ENCODE assay signal across 9 cellular contexts in genomic region chr2:101704046-101704466, GRCh38. TPM values are rescaled to one million over a fixed set of nuclear protein-coding genes. Genes with fewer than 3 reads are reported as not detected.
A peak's percentile ranks its signal among the peaks of the same experiment; 100 is the strongest.
DNase-seq lines count a peak whose midpoint lies in the region; ATAC-seq and TF ChIP-seq lines count a peak whose summit lies in the region.
"Had no signal": no experiment of that assay in that cellular context is flagged by ENCODE, and none has a peak within 500 bp of the region (broad histone marks: within the 10 kb centered on the region; RNA-seq: fewer than 3 reads in every experiment).

No MANE protein-coding gene starts in this region.

- H3K27ac ChIP-seq in brain microvascular endothelial cell: peak overlapping the region; percentile 65
- peak overlapping the region; percentile 19 for H3K27ac ChIP-seq in lower lobe of right lung

- peak overlapping the region; percentile 77 for H3K27ac Mint-ChIP-seq in stimulated activated naive CD8-positive, alpha-beta T cell treated with anti-CD3 and anti-CD28 coated beads, Interleukin-15, Interleukin-2, amounts not matched to agents 100 ng/mL and 50 ng/mL, for 24 hours

- no peaks in the 10 kb centered on the region for H3K9me3 ChIP-seq in lower lobe of right lung
- no peaks in the 10 kb centered on the region for H3K9me3 ChIP-seq in HAP-1

- H3K4me3 Mint-ChIP-seq in stimulated activated naive CD8-positive, alpha-beta T cell treated with anti-CD3 and anti-CD28 coated beads, Interleukin-15, Interleukin-2, amounts not matched to agents 100 ng/mL and 50 ng/mL, for 24 hours: peak overlapping the region; percentile 53

- TF ChIP-seq CTCF in brain microvascular endothelial cell (IDR thresholded peaks at IDR 0.05; ENCODE audit: low read depth, low read length, missing control alignments) (no peak), lower lobe of right lung (IDR thresholded peaks at IDR 0.05) (no peak)

- no peak for DNase-seq in stimulated activated naive CD8-positive, alpha-beta T cell treated with anti-CD3 and anti-CD28 coated beads, Interleukin-15, Interleukin-2, amounts not matched to agents 100 U/mL and 50 U/mL, for 24 hours
- no peak for DNase-seq in brain microvascular endothelial cell
- DNase-seq in lower lobe of right lung: no peak
- DNase-seq in HT-29 (ENCODE audit: low spot score): no peak
- DNase-seq in effector CD8-positive, alpha-beta T cell (lab: John Stamatoyannopoulos, UW): no peak
- DNase-seq in HAP-1 (ENCODE audit: low spot score in 2 of 2): no peak

- intact Hi-C loops in lower lobe of right lung (cut with DNase I): no loop called here

- peaks cover 7% of the 10 kb centered on the region for H3K9me3 Mint-ChIP-seq in stimulated activated naive CD8-positive, alpha-beta T cell treated with anti-CD3 and anti-CD28 coated beads, Interleukin-15, Interleukin-2, amounts not matched to agents 100 ng/mL and 50 ng/mL, for 24 hours

- H3K36me3 Mint-ChIP-seq in stimulated activated naive CD8-positive, alpha-beta T cell treated with anti-CD3 and anti-CD28 coated beads, Interleukin-15, Interleukin-2, amounts not matched to agents 100 ng/mL and 50 ng/mL, for 24 hours (ENCODE audit: low read depth): peaks cover 42% of the 10 kb centered on the region

- in situ Hi-C loops in brain microvascular endothelial cell (cut with HindIII; ENCODE audit: low pct_ligation_motif_present, low sequenced_read_pairs) (no loop called here), HAP-1 (cut with MboI; ENCODE audit: low sequenced_read_pairs) (no loop called here)

- no peak overlapping the region for H3K4me3 ChIP-seq in brain microvascular endothelial cell (ENCODE audit: low read depth, low read length)
- no peak overlapping the region for H3K4me3 ChIP-seq in lower lobe of right lung
- H3K4me3 ChIP-seq in HAP-1: no peak overlapping the region
- H3K4me3 ChIP-seq: lung had no signal

- no peak for ATAC-seq in stimulated activated naive CD8-positive, alpha-beta T cell treated with anti-CD3 and anti-CD28 coated beads, Interleukin-15, Interleukin-2, amounts not matched to agents 100 U/mL and 50 U/mL, for 24 hours
- ATAC-seq in lower lobe of right lung: peak; percentile 40 to 60
- no peak for ATAC-seq in HG03045 (IDR thresholded peaks at IDR 0.05; ENCODE audit: unreplicated experiment)

- peaks cover 70% of the 10 kb centered on the region for H3K4me1 Mint-ChIP-seq in stimulated activated naive CD8-positive, alpha-beta T cell treated with anti-CD3 and anti-CD28 coated beads, Interleukin-15, Interleukin-2, amounts not matched to agents 100 ng/mL and 50 ng/mL, for 24 hours (ENCODE audit: low read depth)

- no peaks in the 10 kb centered on the region for H3K27me3 ChIP-seq in brain microvascular endothelial cell (replicated peaks)
- H3K27me3 ChIP-seq in lower lobe of right lung (ENCODE audit: low read depth): no peaks in the 10 kb centered on the region
- H3K27me3 ChIP-seq in HAP-1 (ENCODE audit: low read depth): no peaks in the 10 kb centered on the region

- peaks cover 11% of the 10 kb centered on the region for H3K36me3 ChIP-seq in brain microvascular endothelial cell (replicated peaks)
- no peaks in the 10 kb centered on the region for H3K36me3 ChIP-seq in lower lobe of right lung
- no peaks in the 10 kb centered on the region; the same call in 1 of the 2 replicates for H3K36me3 ChIP-seq in HAP-1 (replicated peaks)

- H3K27me3 Mint-ChIP-seq in stimulated activated naive CD8-positive, alpha-beta T cell treated with anti-CD3 and anti-CD28 coated beads, Interleukin-15, Interleukin-2, amounts not matched to agents 100 ng/mL and 50 ng/mL, for 24 hours: no peaks in the 10 kb centered on the region

- H3K4me1 ChIP-seq in lower lobe of right lung (peaks cover 67% of the 10 kb centered on the region), HAP-1 (peaks cover 17% of the 10 kb centered on the region)

RNA-seq across cellular contexts. Expression of gene MAP4K4, which starts 6.5 kb away (rescaled TPM):
- total RNA-seq in lower lobe of right lung: 68.4 TPM
- 7.6 and 9.2 TPM in 2 replicates for total RNA-seq in HT-29 (2014; rRNA removed; shearing (Covaris generic))

Comparison
In these comparisons a context has a peak if more than half of its experiments do, and no peak if none do; other contexts are left out.
1. ATAC-seq: peak in lower lobe of right lung (2 of 2); none in stimulated activated naive CD8-positive, alpha-beta T cell treated with anti-CD3 and anti-CD28 coated beads, Interleukin-15, Interleukin-2, amounts not matched to agents 100 U/mL and 50 U/mL, for 24 hours (single experiment) and HG03045 (single experiment).